8 cellular contexts compared by ENCODE assay signal in the genomic region with DNA sequence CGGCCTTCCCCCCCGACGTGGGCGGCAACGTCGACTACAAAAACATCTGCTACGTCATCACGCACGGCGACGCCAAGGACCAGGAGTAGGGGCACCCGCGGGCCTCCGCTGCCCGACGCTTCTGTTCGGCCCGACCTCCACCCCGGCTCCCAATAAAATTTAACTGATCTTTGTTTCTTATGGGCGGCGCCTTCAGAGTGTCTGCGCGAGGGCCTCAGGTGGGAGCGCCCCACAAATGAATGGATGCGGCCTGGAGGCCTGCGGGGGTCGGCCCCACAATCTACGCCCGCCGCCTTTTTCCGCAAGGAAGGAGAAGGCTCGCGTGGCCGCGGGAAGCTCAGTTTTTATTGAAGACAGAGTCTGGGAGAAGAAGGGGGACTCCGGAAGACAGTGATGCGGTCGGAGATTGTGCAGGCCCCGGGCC. TPM values are rescaled to one million over a fixed set of nuclear protein-coding genes. Genes with fewer than 3 reads are reported as not detected.
DNase-seq lines count a peak whose midpoint lies in the region; ATAC-seq and TF ChIP-seq lines count a peak whose summit lies in the region.

No MANE protein-coding gene starts in this region.

- peak overlapping the region; percentile 95 for H2AFZ ChIP-seq in ACC112 (ENCODE audit: low read length, unreplicated experiment)

- H3K4me1 ChIP-seq in ACC112 (ENCODE audit: control insufficient read depth, insufficient read depth, low read length, unreplicated experiment) (peaks cover 6% of the 10 kb centered on the region), lower lobe of right lung (peaks cover 22% of the 10 kb centered on the region)

- H3K27ac ChIP-seq in ACC112 (ENCODE audit: low read depth, low read length) (peak overlapping the region; percentile 97), lower lobe of right lung (peak overlapping the region; percentile 98)

- H3K4me3 ChIP-seq in ACC112 (ENCODE audit: low read depth, low read length), result peak overlapping the region; percentile 86
- H3K4me3 ChIP-seq in lower lobe of right lung, result peak overlapping the region; percentile 77

- DNase-seq in NCI-H524 treated with DMSO at 0.1 percent for 48 hours (lab: John Stamatoyannopoulos, UW) (peak; percentile 38), ecto neural progenitor cell (ENCODE audit: low spot score) (peak; percentile 92), lower lobe of right lung (peak; percentile 98)
- peak; percentile 88 for DNase-seq in activated CD4-positive, alpha-beta T cell treated with anti-CD3 and anti-CD28 coated beads, Interleukin-2, amount 50 U/mL, for 4 hours
- peak; percentile 73 to 75 for DNase-seq in stimulated activated CD4-positive, alpha-beta T cell treated with anti-CD3 and anti-CD28 coated beads, Interleukin-4, amount 100 ng/mL, for 48 hours (ENCODE audit: low read depth in 2 of 2)

- no peaks in the 10 kb centered on the region for H3K9me3 ChIP-seq in lower lobe of right lung

- peak; percentile 43 for ATAC-seq in GM19035 (IDR thresholded peaks at IDR 0.05; ENCODE audit: unreplicated experiment)
- ATAC-seq in HG03442 (IDR thresholded peaks at IDR 0.05; ENCODE audit: unreplicated experiment), result peak; percentile 38
- ATAC-seq in lower lobe of right lung, result peak; percentile 85 to 87

- TF ChIP-seq CTCF in lower lobe of right lung (IDR thresholded peaks at IDR 0.05), result no peak

- intact Hi-C loops in lower lobe of right lung (cut with DNase I), result no loop called here

- no peaks in the 10 kb centered on the region for H3K27me3 ChIP-seq in ACC112 (ENCODE audit: insufficient read depth, low read length)
- no peaks in the 10 kb centered on the region for H3K27me3 ChIP-seq in lower lobe of right lung (ENCODE audit: low read depth)

- no peaks in the 10 kb centered on the region for H3K36me3 ChIP-seq in ACC112 (ENCODE audit: insufficient read depth, low read length)
- H3K36me3 ChIP-seq in lower lobe of right lung, result no peaks in the 10 kb centered on the region

- peaks cover 5% of the 10 kb centered on the region for H3K79me2 ChIP-seq in ACC112 (ENCODE audit: control insufficient read depth, insufficient read depth, low read length, unreplicated experiment)

RNA-seq across cellular contexts. Expression of gene MYL11, which starts 3.2 kb away (rescaled TPM):
- not detected for total RNA-seq in lower lobe of right lung

RNA-seq across cellular contexts. Expression of gene SEPTIN1, which starts 4.5 kb away (rescaled TPM):
- 6.0 TPM for total RNA-seq in lower lobe of right lung

RNA-seq across cellular contexts. Expression of gene TBC1D10B, which starts 7.5 kb away (rescaled TPM):
- total RNA-seq in lower lobe of right lung, result 36.9 TPM

RNA-seq across cellular contexts. Expression of gene ZNF48, which starts 17.4 kb away (rescaled TPM):
- total RNA-seq in lower lobe of right lung, result 6.2 TPM

RNA-seq across cellular contexts. Expression of gene CD2BP2, which starts 22.7 kb away (rescaled TPM):
- 52.3 TPM for total RNA-seq in lower lobe of right lung

Comparison
In these comparisons a context has a peak if more than half of its experiments do, and no peak if none do; other contexts are left out.
1. Peak in every context shown above with its lines: DNase-seq, ATAC-seq, H3K4me3 ChIP-seq and H3K27ac ChIP-seq.
2. DNase-seq: peak in every context shown above with its lines; median percentile 98 in lower lobe of right lung; 92 in ecto neural progenitor cell; 88 in activated CD4-positive, alpha-beta T cell treated with anti-CD3 and anti-CD28 coated beads, Interleukin-2, amount 50 U/mL, for 4 hours; 74 in stimulated activated CD4-positive, alpha-beta T cell treated with anti-CD3 and anti-CD28 coated beads, Interleukin-4, amount 100 ng/mL, for 48 hours; 38 in NCI-H524 treated with DMSO at 0.1 percent for 48 hours.